In the genomic region with DNA sequence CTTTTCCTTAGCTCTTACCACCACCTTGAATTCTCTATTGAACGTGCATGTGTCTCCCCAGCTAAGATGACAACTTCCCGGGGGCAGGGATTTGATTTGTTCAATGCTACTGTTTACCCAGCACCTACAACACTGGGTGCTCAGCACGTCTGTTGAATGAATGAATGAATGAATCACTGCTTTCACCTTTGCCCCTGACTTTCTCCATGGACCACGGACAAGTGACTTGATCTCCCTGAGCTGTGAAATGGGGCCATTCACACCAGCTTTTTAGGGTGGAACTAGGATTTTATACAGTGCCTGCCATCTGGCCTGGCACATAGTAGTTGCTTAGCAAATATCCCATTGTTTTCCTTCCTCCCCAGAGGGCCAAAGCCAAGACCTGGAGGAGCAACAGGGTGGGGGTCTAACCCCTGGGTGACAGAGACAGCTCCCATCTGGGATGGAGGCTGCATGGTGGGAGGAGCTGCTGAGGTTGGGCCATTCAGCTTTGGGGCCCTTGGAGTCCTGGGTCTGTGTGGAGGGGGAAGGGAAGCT, we compare ENCODE assay signal across 12 cellular contexts. TPM values are rescaled to one million over a fixed set of nuclear protein-coding genes. Genes with fewer than 3 reads are reported as not detected.
DNase-seq lines count a peak whose midpoint lies in the region; ATAC-seq, FAIRE-seq and TF ChIP-seq lines count a peak whose summit lies in the region.
"Had no signal": no experiment of that assay in that cellular context is flagged by ENCODE, and none has a peak within 500 bp of the region (broad histone marks: within the 10 kb centered on the region; RNA-seq: fewer than 3 reads in every experiment).

No MANE protein-coding gene starts in this region.

- dilution Hi-C loops in mammary epithelial cell (cut with HindIII; ENCODE audit: low sequenced_read_pairs): no loop called here

- H3K4me2 ChIP-seq in mammary epithelial cell (ENCODE audit: insufficient read depth, low read depth, low read length) (no peak overlapping the region), K562 (ENCODE audit: insufficient read depth, low read length) (no peak overlapping the region)
- H3K4me2 ChIP-seq: PC-9 had no signal

- DNase-seq in breast epithelium (ENCODE audit: low spot score in 2 of 2) (no peak), mammary epithelial cell (no peak), K562 (ENCODE audit: extremely low read depth in 1 of 4, low spot score in 3 of 4) (peak in 1 of 4 experiments; percentile 39), type B pancreatic cell (ENCODE audit: extremely low spot score, unreplicated experiment) (no peak), NCI-H774 (lab: John Stamatoyannopoulos, UW) (no peak), left lobe of liver (ENCODE audit: low spot score) (no peak), DMS 273 treated with DMSO at 0.1 percent for 48 hours (lab: John Stamatoyannopoulos, UW) (no peak)
- DNase-seq: foreskin fibroblast, kidney glomerular epithelial cell, PC-9 had no signal

- ATAC-seq in K562 (peak; percentile 19; the same call in 2 of the 3 replicates), left lobe of liver (no peak)

- CTCF ChIA-PET in mammary epithelial cell (lab: Charles Lee; ENCODE audit: low non-redundant PET) (no interaction called here), K562 (lab: Yijun Ruan, JAX; ENCODE audit: low intra/inter-chr PET ratio) (no interaction called here)

- H2AFZ ChIP-seq in mammary epithelial cell (ENCODE audit: low read depth, low read length) (no peak overlapping the region), K562 (ENCODE audit: low read depth, low read length) (no peak overlapping the region)
- H2AFZ ChIP-seq: PC-9 had no signal

- H3K27me3 Mint-ChIP-seq in type B pancreatic cell: peaks cover 8% of the 10 kb centered on the region

- POLR2A ChIA-PET in K562 (lab: Yijun Ruan, JAX): interaction anchor here (0.6 to 2.0 kb wide), 8 partner anchors 9 to 1502 kb away, joined by 3 to 8 read pairs (median 4); no protein-coding TSS in a partner anchor

- H3K27me3 ChIP-seq in breast epithelium: no peaks in the 10 kb centered on the region
- peaks cover 5% of the 10 kb centered on the region for H3K27me3 ChIP-seq in mammary epithelial cell (ENCODE audit: insufficient read depth, low read length)
- H3K27me3 ChIP-seq in K562 (ENCODE audit: control insufficient read depth in 2 of 2, insufficient read depth in 2 of 2, low read length in 2 of 2): no peaks in the 10 kb centered on the region
- no peaks in the 10 kb centered on the region for H3K27me3 ChIP-seq in muscle layer of duodenum (ENCODE audit: low read depth, low read length)

- FAIRE-seq in K562 (lab: Jason Lieb, UNC): peak; percentile 59
- FAIRE-seq: G401.6 had no signal

- no TSS peak for BruUV-seq in mammary epithelial cell (replicated peaks; lab: Mats Ljungman, UMichigan)
- no TSS peak for BruUV-seq in K562 (replicated peaks; lab: Mats Ljungman, UMichigan)

- H3K4me3 Mint-ChIP-seq in type B pancreatic cell: no peak overlapping the region

- H3K9me3 ChIP-seq in breast epithelium (no peaks in the 10 kb centered on the region), mammary epithelial cell (replicated peaks; ENCODE audit: insufficient read depth, low read length) (no peaks in the 10 kb centered on the region), K562 (replicated peaks; ENCODE audit: control insufficient read depth, insufficient read depth, low read depth, low read length) (no peaks in the 10 kb centered on the region), muscle layer of duodenum (ENCODE audit: control insufficient read depth in 1 of 2, low read length in 2 of 2) (no peaks in the 10 kb centered on the region)

- H3K36me3 ChIP-seq in breast epithelium (no peaks in the 10 kb centered on the region), mammary epithelial cell (ENCODE audit: insufficient read depth, low read length) (no peaks in the 10 kb centered on the region), K562 (ENCODE audit: control insufficient read depth, insufficient read depth, low read length) (peaks cover 16% of the 10 kb centered on the region; the same call in 2 of the 3 replicates), muscle layer of duodenum (ENCODE audit: control insufficient read depth in 1 of 2, insufficient read depth in 2 of 2, low read length in 2 of 2) (no peaks in the 10 kb centered on the region)

- intact Hi-C loops in breast epithelium (cut with DNase I; ENCODE audit: low total_unique reads) (loop anchor here (5.0 kb wide), 1 partner anchor 1130 kb away; no protein-coding TSS in a partner anchor), mammary epithelial cell (cut with micrococcal nuclease) (no loop called here), K562 (cut with micrococcal nuclease) (no loop called here)

- H3K27ac ChIP-seq in breast epithelium (peak overlapping the region; percentile 81 to 87), mammary epithelial cell (ENCODE audit: insufficient read depth, low read depth, low read length) (no peak overlapping the region), K562 (ENCODE audit: extremely low read depth, low read depth, low read length) (no peak overlapping the region), muscle layer of duodenum (ENCODE audit: low read length) (peak overlapping the region; percentile 51)
- H3K27ac ChIP-seq: PC-9 had no signal

- WGBS in mammary epithelial cell (ENCODE audit: low coverage, missing lambda C conversion rate): 82% methylated on average over 4 of the region's 4 CpGs
- WGBS in K562 (ENCODE audit: insufficient coverage, low coverage, missing lambda C conversion rate): 42% methylated on average over 4 of the region's 4 CpGs

- H3K9me3 Mint-ChIP-seq in type B pancreatic cell: no peaks in the 10 kb centered on the region

- TF ChIP-seq EP300 in K562 (IDR thresholded peaks at IDR 0.05; ENCODE audit: low read length): no peak

- H4K20me1 ChIP-seq in mammary epithelial cell (ENCODE audit: insufficient read depth, low read length) (no peaks in the 10 kb centered on the region), K562 (replicated peaks; ENCODE audit: control insufficient read depth, insufficient read depth, low read length) (peaks cover 50% of the 10 kb centered on the region)

- H3K4me3 ChIP-seq in breast epithelium (no peak overlapping the region), mammary epithelial cell (replicated peaks in 1 of 3; ENCODE audit: insufficient read depth in 1 of 3, low read depth in 2 of 3, low read length in 3 of 3) (no peak overlapping the region), K562 (no peak overlapping the region), muscle layer of duodenum (ENCODE audit: low read depth in 1 of 2, low read length in 2 of 2) (no peak overlapping the region)
- H3K4me3 ChIP-seq: PC-9 had no signal

- TF ChIP-seq RAD21 in K562 (CRISPR knock-in tag; conservative IDR thresholded peaks at IDR 0.05 in 1 of 2, IDR thresholded peaks at IDR 0.05 in 1 of 2): no peak

- H3K9me1 ChIP-seq in K562 (ENCODE audit: control insufficient read depth, insufficient read depth, low read length): no peaks in the 10 kb centered on the region

- in situ Hi-C loops in mammary epithelial cell (cut with MboI; ENCODE audit: low sequenced_read_pairs in 2 of 2): no loop called here
- in situ Hi-C loops in K562 (cut with MboI): no loop called here

- no peaks in the 10 kb centered on the region for H3K36me3 Mint-ChIP-seq in type B pancreatic cell

- H3K9ac ChIP-seq in mammary epithelial cell (ENCODE audit: insufficient read depth, low read length) (no peak overlapping the region), K562 (ENCODE audit: insufficient read depth in 1 of 2, low read depth in 2 of 2, low read length in 2 of 2) (no peak overlapping the region; a peak in 1 of 4 replicates)

- TF ChIP-seq CTCF in breast epithelium (IDR thresholded peaks at IDR 0.05) (no peak), mammary epithelial cell (conservative IDR thresholded peaks at IDR 0.05 in 1 of 2, IDR thresholded peaks at IDR 0.05 in 1 of 2; ENCODE audit: extremely low read depth in 1 of 2, insufficient read depth in 1 of 2, low read depth in 1 of 2, low read length in 2 of 2) (no peak), K562 (IDR thresholded peaks at IDR 0.05 in 2 of 3, conservative IDR thresholded peaks at IDR 0.05 in 1 of 3; ENCODE audit: insufficient read depth in 2 of 3, low read depth in 1 of 3, low read length in 3 of 3) (no peak), type B pancreatic cell (conservative IDR thresholded peaks at IDR 0.05) (no peak)

- TF ChIP-seq POLR2A in breast epithelium (IDR thresholded peaks at IDR 0.05): no peak
- no peak for TF ChIP-seq POLR2A in K562 (conservative IDR thresholded peaks at IDR 0.05)

- peak overlapping the region; percentile 6 for H3K27ac Mint-ChIP-seq in type B pancreatic cell

- H3K79me2 ChIP-seq in mammary epithelial cell (ENCODE audit: insufficient read depth, low read length) (no peaks in the 10 kb centered on the region), K562 (ENCODE audit: control insufficient read depth, insufficient read depth, low read length) (peaks cover 19% of the 10 kb centered on the region)

- H3K4me1 Mint-ChIP-seq in type B pancreatic cell (ENCODE audit: unreplicated experiment): peaks cover 18% of the 10 kb centered on the region

- H3K4me1 ChIP-seq in breast epithelium (peaks cover 7 to 15% of the 10 kb centered on the region in 2 donors), mammary epithelial cell (ENCODE audit: insufficient read depth, low read length) (peaks cover 5% of the 10 kb centered on the region), K562 (replicated peaks in 1 of 2; ENCODE audit: control insufficient read depth in 2 of 2, insufficient read depth in 2 of 2, low read length in 2 of 2) (peaks cover 8 to 42% of the 10 kb centered on the region in 2 experiments; a peak in 3 of 5 replicates), muscle layer of duodenum (ENCODE audit: control insufficient read depth in 1 of 2, insufficient read depth in 2 of 2, low read length in 2 of 2) (peaks cover 21 to 74% of the 10 kb centered on the region in 2 donors)

RNA-seq across cellular contexts. Expression of gene TNFRSF1B, which starts 15.7 kb away (rescaled TPM):
- total RNA-seq in breast epithelium (10 to 100 TPM; 25.0 to 48.8 (median 35.1) TPM), mammary epithelial cell (under 1 TPM; under 0.01 to 0.09 TPM), K562 (2014; rRNA removed) (40.8 and 54.1 TPM in 2 replicates), K562 (2014; rRNA removed; fragmentation: Illumina TruSeq; extraction: Trizol) (17.5 and 22.7 TPM in 2 replicates), K562 (2015; rRNA removed; fragmentation: Illumina TruSeq; extraction: Trizol) (21.7 and 23.1 TPM in 2 replicates), K562 (2021) (91.3 and 91.6 TPM in 2 replicates), type B pancreatic cell (ENCODE audit: low replicate concordance) (2.4 and 3.3 TPM in 2 replicates), left lobe of liver (16.8 TPM)
- polyA plus RNA-seq in mammary epithelial cell (0.08 TPM), K562 (2011; rRNA removed) (36.0 and 48.1 TPM in 2 replicates), K562 (2014; fragmentation: Illumina TruSeq; extraction: Trizol) (40.9 and 48.0 TPM in 2 replicates), K562 (2014; fragmentation: Nextera tagmentation; extraction: Ambion mirVana) (1 to 10 TPM; 8.8 to 9.0 TPM), K562 (2014; rRNA removed) (43.7 and 47.2 TPM in 2 replicates)
- not detected for polyA minus RNA-seq in mammary epithelial cell
- total RNA-seq in K562 (2011; cell fraction: chromatin; rRNA removed; ENCODE audit: low replicate concordance): 26.1 and 74.5 TPM in 2 replicates
- 83.4 and 97.6 TPM in 2 replicates for total RNA-seq in K562 (2011; cell fraction: nucleolus; rRNA removed)
- total RNA-seq in K562 (2011; cell fraction: nucleoplasm; rRNA removed): 68.4 and 69.2 TPM in 2 replicates
- polyA plus RNA-seq in K562 (2011; cell fraction: cytosol; rRNA removed): 54.9 and 115 TPM in 2 replicates
- 12.4 and 19.5 TPM in 2 replicates for polyA plus RNA-seq in K562 (2011; cell fraction: nucleus; rRNA removed)
- polyA plus RNA-seq in K562 (2012): 37.7 and 41.4 TPM in 2 replicates
- 19.0 and 26.6 TPM in 2 replicates for polyA minus RNA-seq in K562 (2011; rRNA and poly(A)+ RNA removed)
- 46.3 and 70.4 TPM in 2 replicates for polyA minus RNA-seq in K562 (2011; cell fraction: cytosol; rRNA and poly(A)+ RNA removed)
- 13.3 and 24.2 TPM in 2 replicates for polyA minus RNA-seq in K562 (2011; cell fraction: nucleus; rRNA and poly(A)+ RNA removed)

RNA-seq across cellular contexts. Expression of gene VPS13D, which starts 47.4 kb away (rescaled TPM):
- total RNA-seq in breast epithelium: 100 to 1,000 TPM in 1 of 3 donors, 10 to 100 TPM in 2; 73.9 to 115 (median 96.4) TPM
- 10 to 100 TPM; 57.3 to 64.7 TPM for total RNA-seq in mammary epithelial cell
- 15.2 TPM for polyA plus RNA-seq in mammary epithelial cell
- polyA minus RNA-seq in mammary epithelial cell: 73.6 TPM
- 242 and 510 TPM in 2 replicates for total RNA-seq in K562 (2011; cell fraction: chromatin; rRNA removed; ENCODE audit: low replicate concordance)
- 134 and 184 TPM in 2 replicates for total RNA-seq in K562 (2011; cell fraction: nucleolus; rRNA removed)
- 201 and 203 TPM in 2 replicates for total RNA-seq in K562 (2011; cell fraction: nucleoplasm; rRNA removed)
- total RNA-seq in K562 (2014; rRNA removed): 31.7 and 34.0 TPM in 2 replicates
- total RNA-seq in K562 (2014; rRNA removed; fragmentation: Illumina TruSeq; extraction: Trizol): 46.5 and 48.1 TPM in 2 replicates
- total RNA-seq in K562 (2015; rRNA removed; fragmentation: Illumina TruSeq; extraction: Trizol): 36.6 and 38.5 TPM in 2 replicates
- total RNA-seq in K562 (2021): 47.2 and 50.0 TPM in 2 replicates
- polyA plus RNA-seq in K562 (2011; rRNA removed): 50.3 and 51.5 TPM in 2 replicates
- polyA plus RNA-seq in K562 (2011; cell fraction: cytosol; rRNA removed): 24.7 and 32.9 TPM in 2 replicates
- polyA plus RNA-seq in K562 (2011; cell fraction: nucleus; rRNA removed): 80.4 and 87.5 TPM in 2 replicates
- 21.3 and 30.8 TPM in 2 replicates for polyA plus RNA-seq in K562 (2012)
- 41.3 and 46.6 TPM in 2 replicates for polyA plus RNA-seq in K562 (2014; fragmentation: Illumina TruSeq; extraction: Trizol)
- 10 to 100 TPM in 1 of 2 experiments, 1 to 10 TPM in 1; 6.1 to 13.9 TPM for polyA plus RNA-seq in K562 (2014; fragmentation: Nextera tagmentation; extraction: Ambion mirVana)
- 37.2 and 41.3 TPM in 2 replicates for polyA plus RNA-seq in K562 (2014; rRNA removed)
- 105 and 124 TPM in 2 replicates for polyA minus RNA-seq in K562 (2011; rRNA and poly(A)+ RNA removed)
- polyA minus RNA-seq in K562 (2011; cell fraction: cytosol; rRNA and poly(A)+ RNA removed): 40.4 and 42.1 TPM in 2 replicates
- 107 and 189 TPM in 2 replicates for polyA minus RNA-seq in K562 (2011; cell fraction: nucleus; rRNA and poly(A)+ RNA removed)
- 43.4 and 49.0 TPM in 2 replicates for total RNA-seq in type B pancreatic cell (ENCODE audit: low replicate concordance)
- 31.1 TPM for total RNA-seq in left lobe of liver

Comparison
In these comparisons a context has a peak if more than half of its experiments do, and no peak if none do; other contexts are left out.
1. H3K27ac ChIP-seq: peak in breast epithelium (2 of 2) and muscle layer of duodenum (single experiment); none in mammary epithelial cell (single experiment) and K562 (single experiment).